Comparison of ENCODE assay signal across 1 cellular context in genomic region chr7:405489-406211, GRCh38.
TF ChIP-seq lines count a peak whose summit lies in the region.

No MANE protein-coding gene starts in this region.

TF ChIP-seq in SK-N-SH treated with all-trans-retinoic acid at 6 μM for 48 hours, 23 proteins besides CTCF, POLR2A, EP300 and RAD21 (continued from another document):
- TF ChIP-seq PATZ1 (CRISPR knock-in tag; IDR thresholded peaks at IDR 0.05; ENCODE audit: borderline replicate concordance): no peak
- no peak for TF ChIP-seq ARNTL (CRISPR knock-in tag; IDR thresholded peaks at IDR 0.05; ENCODE audit: borderline replicate concordance, low read depth)
- TF ChIP-seq POU6F1 (CRISPR knock-in tag; IDR thresholded peaks at IDR 0.05; ENCODE audit: borderline replicate concordance, low read depth): no peak
- TF ChIP-seq CSRNP3 (CRISPR knock-in tag; IDR thresholded peaks at IDR 0.05): no peak
